ENCODE assay signal across 25 cellular contexts in the genomic region with DNA sequence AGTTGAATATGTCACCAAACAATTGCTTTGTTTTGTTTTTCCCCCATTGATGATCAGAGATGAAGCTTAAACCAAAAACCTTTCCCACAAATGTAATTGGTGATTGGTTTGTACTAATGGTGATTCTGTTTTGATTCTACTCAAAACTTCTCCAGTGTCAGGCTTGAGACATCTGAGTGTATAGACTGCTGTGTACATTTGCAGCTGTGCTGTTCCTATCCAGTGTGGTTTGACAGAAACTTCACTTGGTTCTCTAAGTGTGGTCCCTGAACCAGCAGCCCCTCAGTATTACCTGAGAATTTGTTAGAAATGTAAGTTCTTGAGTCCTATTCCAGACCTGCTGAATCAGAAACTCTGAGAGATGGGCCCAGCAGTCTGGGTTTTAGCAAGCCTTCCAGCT.
DNase-seq lines count a peak whose midpoint lies in the region; TF ChIP-seq lines count a peak whose summit lies in the region.
"Had no signal": no experiment of that assay in that cellular context is flagged by ENCODE, and none has a peak within 500 bp of the region (broad histone marks: within the 10 kb centered on the region; RNA-seq: fewer than 3 reads in every experiment).

No MANE protein-coding gene starts in this region.

- H3F3A ChIP-seq in PC-9 (ENCODE audit: insufficient read depth, low read depth), result peaks cover 37% of the 10 kb centered on the region

- H3K4me1 Mint-ChIP-seq in activated CD4-positive, alpha-beta memory T cell treated with anti-CD3 and anti-CD28 coated beads for 36 hours (ENCODE audit: low read depth), result peaks cover 82% of the 10 kb centered on the region
- peaks cover 57% of the 10 kb centered on the region for H3K4me1 Mint-ChIP-seq in activated CD4-positive, alpha-beta memory T cell treated with anti-CD3 and anti-CD28 coated beads, Interleukin-2, amount 10 ng/mL, durations not matched to agents 7 days and 5 days

- no peaks in the 10 kb centered on the region for H3K9me2 ChIP-seq in PC-9 (ENCODE audit: insufficient read depth)

- CTCF ChIA-PET in activated CD4-positive, alpha-beta memory T cell treated with anti-CD3 and anti-CD28 coated beads for 36 hours (lab: Charles Lee), result no interaction called here
- CTCF ChIA-PET in activated CD4-positive, alpha-beta memory T cell treated with anti-CD3 and anti-CD28 coated beads, Interleukin-2, amount 10 ng/mL, durations not matched to agents 7 days and 5 days (lab: Charles Lee), result no interaction called here
- CTCF ChIA-PET in PC-9 (lab: Charles Lee), result no interaction called here

- H3K27ac ChIP-seq in 22Rv1 (0 out of 2 replicates have a peak overlapping the region, but pooled peaks have one; percentile 7), PC-9 (no peak overlapping the region), neutrophil (peak overlapping the region; percentile 48)
- H3K27ac ChIP-seq: epithelial cell of prostate, neural progenitor cell, suprapubic skin, VCaP had no signal

- H3K4me1 ChIP-seq in PC-9 (replicated peaks; ENCODE audit: insufficient read depth) (peaks cover 25% of the 10 kb centered on the region), neutrophil (ENCODE audit: control insufficient read depth in 1 of 2, insufficient read depth in 1 of 2, low read depth in 1 of 2, low read length in 1 of 2) (peaks cover 20 to 25% of the 10 kb centered on the region in 2 experiments)
- H3K4me1 ChIP-seq: neural progenitor cell had no signal

- H3K36me3 Mint-ChIP-seq in activated CD4-positive, alpha-beta memory T cell treated with anti-CD3 and anti-CD28 coated beads for 36 hours, result peaks cover 54% of the 10 kb centered on the region
- peaks cover 77% of the 10 kb centered on the region for H3K36me3 Mint-ChIP-seq in activated CD4-positive, alpha-beta memory T cell treated with anti-CD3 and anti-CD28 coated beads, Interleukin-2, amount 10 ng/mL, durations not matched to agents 7 days and 5 days (ENCODE audit: low read depth)

- no peak for DNase-seq in activated CD4-positive, alpha-beta memory T cell treated with anti-CD3 and anti-CD28 coated beads for 36 hours
- no peak for DNase-seq in activated CD4-positive, alpha-beta memory T cell treated with anti-CD3 and anti-CD28 coated beads, Interleukin-2, amount 10 ng/mL, durations not matched to agents 7 days and 5 days
- no peak for DNase-seq in PC-9
- no peak for DNase-seq in foreskin melanocyte
- no peak for DNase-seq in cerebellar nuclear complex (lab: John Stamatoyannopoulos, UW)
- no peak for DNase-seq in NCI-H524 (lab: John Stamatoyannopoulos, UW)
- DNase-seq: activated CD4-positive, alpha-beta T cell treated with anti-CD3 and anti-CD28 coated beads, Interleukin-2, amount 10 ng/mL, durations not matched to agents 7 days and 5 days; activated effector memory CD4-positive, alpha-beta T cell treated with Interleukin-2 at 50 U/mL for 16 hours; CD8-positive, alpha-beta memory T cell; effector CD4-positive, alpha-beta T cell; NCI-H1105; NCI-H187 treated with DMSO at 0.1 percent for 48 hours; NCI-H524 treated with DMSO at 0.1 percent for 48 hours; Right ventricle myocardium superior; stimulated activated CD4-positive, alpha-beta T cell treated with anti-CD3 and anti-CD28 coated beads, Interleukin-15, amount 100 ng/mL, for 24 hours; stimulated activated naive CD4-positive, alpha-beta T cell; T-helper 9 cell had no signal

- no peak overlapping the region for H3K4me3 ChIP-seq in PC-9
- no peak overlapping the region for H3K4me3 ChIP-seq in neutrophil (ENCODE audit: low read depth in 1 of 2, low read length in 1 of 2)
- H3K4me3 ChIP-seq: lung, neural progenitor cell, suprapubic skin had no signal

- no TSS peak for BruUV-seq in PC-9 (replicated peaks; lab: Mats Ljungman, UMichigan)

- H3K27me3 ChIP-seq in PC-9 (ENCODE audit: insufficient read depth, low read depth), result no peaks in the 10 kb centered on the region
- no peaks in the 10 kb centered on the region for H3K27me3 ChIP-seq in neutrophil
- H3K27me3 ChIP-seq: neural progenitor cell, suprapubic skin had no signal

- peak overlapping the region; percentile 15 for H3K4me2 ChIP-seq in PC-9
- H3K4me2 ChIP-seq: neural progenitor cell had no signal

- no peaks in the 10 kb centered on the region for H3K9me3 Mint-ChIP-seq in activated CD4-positive, alpha-beta memory T cell treated with anti-CD3 and anti-CD28 coated beads for 36 hours
- no peaks in the 10 kb centered on the region for H3K9me3 Mint-ChIP-seq in activated CD4-positive, alpha-beta memory T cell treated with anti-CD3 and anti-CD28 coated beads, Interleukin-2, amount 10 ng/mL, durations not matched to agents 7 days and 5 days
- H3K9me3 Mint-ChIP-seq: activated CD4-positive, alpha-beta T cell treated with anti-CD3 and anti-CD28 coated beads, Interleukin-2, amount 10 ng/mL, durations not matched to agents 7 days and 5 days; brain; CD8-positive, alpha-beta memory T cell; neural progenitor cell had no signal

- H3K4me3 Mint-ChIP-seq in activated CD4-positive, alpha-beta memory T cell treated with anti-CD3 and anti-CD28 coated beads for 36 hours, result no peak overlapping the region
- H3K4me3 Mint-ChIP-seq in activated CD4-positive, alpha-beta memory T cell treated with anti-CD3 and anti-CD28 coated beads, Interleukin-2, amount 10 ng/mL, durations not matched to agents 7 days and 5 days, result no peak overlapping the region
- H3K4me3 Mint-ChIP-seq: activated CD4-positive, alpha-beta T cell treated with anti-CD3 and anti-CD28 coated beads, Interleukin-2, amount 10 ng/mL, durations not matched to agents 7 days and 5 days; brain; CD8-positive, alpha-beta memory T cell; neural progenitor cell had no signal

- no peaks in the 10 kb centered on the region for H3K27me3 Mint-ChIP-seq in activated CD4-positive, alpha-beta memory T cell treated with anti-CD3 and anti-CD28 coated beads for 36 hours
- no peaks in the 10 kb centered on the region for H3K27me3 Mint-ChIP-seq in activated CD4-positive, alpha-beta memory T cell treated with anti-CD3 and anti-CD28 coated beads, Interleukin-2, amount 10 ng/mL, durations not matched to agents 7 days and 5 days
- H3K27me3 Mint-ChIP-seq: activated CD4-positive, alpha-beta T cell treated with anti-CD3 and anti-CD28 coated beads, Interleukin-2, amount 10 ng/mL, durations not matched to agents 7 days and 5 days had no signal

- intact Hi-C loops in activated CD4-positive, alpha-beta memory T cell treated with anti-CD3 and anti-CD28 coated beads for 36 hours (cut with micrococcal nuclease), result loop anchor here (5.0 kb wide), 1 partner anchor 83 kb away; a partner anchor contains a TSS
- intact Hi-C loops in PC-9 (cut with micrococcal nuclease; ENCODE audit: unreplicated experiment), result no loop called here

- H3K36me3 ChIP-seq in PC-9 (ENCODE audit: low read depth), result peaks cover 42% of the 10 kb centered on the region; the same call in 1 of the 2 replicates
- peaks cover 59% of the 10 kb centered on the region for H3K36me3 ChIP-seq in neutrophil
- H3K36me3 ChIP-seq: neural progenitor cell had no signal

- peaks cover 62% of the 10 kb centered on the region for H3K79me2 ChIP-seq in PC-9 (ENCODE audit: low read depth)

- TF ChIP-seq CTCF in 22Rv1 (IDR thresholded peaks at IDR 0.05) (no peak), PC-9 (conservative IDR thresholded peaks at IDR 0.05) (no peak), neutrophil (IDR thresholded peaks at IDR 0.05) (no peak)

- peak overlapping the region; percentile 34 for H3K27ac Mint-ChIP-seq in activated CD4-positive, alpha-beta memory T cell treated with anti-CD3 and anti-CD28 coated beads for 36 hours
- no peak overlapping the region for H3K27ac Mint-ChIP-seq in activated CD4-positive, alpha-beta memory T cell treated with anti-CD3 and anti-CD28 coated beads, Interleukin-2, amount 10 ng/mL, durations not matched to agents 7 days and 5 days
- H3K27ac Mint-ChIP-seq: activated CD4-positive, alpha-beta T cell treated with anti-CD3 and anti-CD28 coated beads, Interleukin-2, amount 10 ng/mL, durations not matched to agents 7 days and 5 days; neural progenitor cell had no signal

- peaks cover 70% of the 10 kb centered on the region for H4K20me1 ChIP-seq in PC-9 (ENCODE audit: insufficient read depth)

- POLR2A ChIA-PET in activated CD4-positive, alpha-beta memory T cell treated with anti-CD3 and anti-CD28 coated beads for 36 hours (lab: Charles Lee), result no interaction called here
- POLR2A ChIA-PET in activated CD4-positive, alpha-beta memory T cell treated with anti-CD3 and anti-CD28 coated beads, Interleukin-2, amount 10 ng/mL, durations not matched to agents 7 days and 5 days (lab: Charles Lee), result no interaction called here
- POLR2A ChIA-PET in PC-9 (lab: Charles Lee; ENCODE audit: unreplicated experiment), result no interaction called here

- H3K9me3 ChIP-seq in PC-9 (ENCODE audit: insufficient read depth, low read depth), result no peaks in the 10 kb centered on the region
- no peaks in the 10 kb centered on the region for H3K9me3 ChIP-seq in neutrophil
- H3K9me3 ChIP-seq: suprapubic skin had no signal

- no peak overlapping the region for H2AFZ ChIP-seq in PC-9
- H2AFZ ChIP-seq: neural progenitor cell had no signal
